Comparison of ENCODE assay signal across 20 cellular contexts in genomic region chr10:3901370-3901769, GRCh38.
DNase-seq lines count a peak whose midpoint lies in the region; ATAC-seq and TF ChIP-seq lines count a peak whose summit lies in the region.
"Had no signal": no experiment of that assay in that cellular context is flagged by ENCODE, and none has a peak within 500 bp of the region (broad histone marks: within the 10 kb centered on the region; RNA-seq: fewer than 3 reads in every experiment).

No MANE protein-coding gene starts in this region.

- H3K27ac Mint-ChIP-seq in CD4-positive, CD25-positive, alpha-beta regulatory T cell = peak overlapping the region; percentile 47 to 89 (median 60)
- H3K27ac Mint-ChIP-seq in T-helper 17 cell = peak overlapping the region; percentile 84
- no peak overlapping the region for H3K27ac Mint-ChIP-seq in glutamatergic neuron (ENCODE audit: unreplicated experiment)
- H3K27ac Mint-ChIP-seq: brain had no signal

- H3K27me3 ChIP-seq in ACC112 (ENCODE audit: insufficient read depth, low read length) = no peaks in the 10 kb centered on the region
- H3K27me3 ChIP-seq in CD4-positive, CD25-positive, alpha-beta regulatory T cell (ENCODE audit: control insufficient read depth, insufficient read depth, low read length) = no peaks in the 10 kb centered on the region
- H3K27me3 ChIP-seq in effector memory CD4-positive, alpha-beta T cell (replicated peaks; ENCODE audit: control insufficient read depth, insufficient read depth, low read length, poor library complexity, severe bottlenecking) = no peaks in the 10 kb centered on the region
- H3K27me3 ChIP-seq in Peyer's patch = no peaks in the 10 kb centered on the region
- H3K27me3 ChIP-seq: transverse colon had no signal

- no peaks in the 10 kb centered on the region for H3K36me3 ChIP-seq in ACC112 (ENCODE audit: insufficient read depth, low read length)
- H3K36me3 ChIP-seq in CD4-positive, CD25-positive, alpha-beta regulatory T cell (ENCODE audit: control insufficient read depth, insufficient read depth, low read length) = no peaks in the 10 kb centered on the region
- H3K36me3 ChIP-seq in effector memory CD4-positive, alpha-beta T cell (ENCODE audit: control insufficient read depth, insufficient read depth, low read length) = no peaks in the 10 kb centered on the region
- no peaks in the 10 kb centered on the region for H3K36me3 ChIP-seq in Peyer's patch
- H3K36me3 ChIP-seq: transverse colon had no signal

- H3K27ac ChIP-seq in ACC112 (ENCODE audit: low read depth, low read length) = peak overlapping the region; percentile 81; the same call in 1 of the 2 replicates
- no peak overlapping the region for H3K27ac ChIP-seq in CD4-positive, CD25-positive, alpha-beta regulatory T cell (ENCODE audit: insufficient read depth, low read length, poor library complexity, severe bottlenecking)
- H3K27ac ChIP-seq in effector memory CD4-positive, alpha-beta T cell (ENCODE audit: insufficient read depth, low read length, poor library complexity, severe bottlenecking) = peak overlapping the region; percentile 57
- H3K27ac ChIP-seq in Peyer's patch = no peak overlapping the region
- H3K27ac ChIP-seq: HL-60 had no signal

- H3K4me1 Mint-ChIP-seq in CD4-positive, CD25-positive, alpha-beta regulatory T cell = peaks cover 0 to 21% (median 16%) of the 10 kb centered on the region in 4 donors
- H3K4me1 Mint-ChIP-seq in T-helper 17 cell (peaks cover 14% of the 10 kb centered on the region), glutamatergic neuron (ENCODE audit: low read depth, unreplicated experiment) (no peaks in the 10 kb centered on the region)
- H3K4me1 Mint-ChIP-seq: brain had no signal

- DNase-seq in CD4-positive, CD25-positive, alpha-beta regulatory T cell = no peak
- DNase-seq in T-helper 17 cell (no peak), kidney tubule cell (ENCODE audit: low spot score) (no peak), GF-D8 (lab: John Stamatoyannopoulos, UW) (no peak), glutamatergic neuron (no peak), Peyer's patch (no peak)
- no peak for DNase-seq in effector memory CD4-positive, alpha-beta T cell
- DNase-seq: Calu3; GOT3; kidney glomerular epithelial cell; NCI-H1105 treated with DMSO at 0.1 percent for 48 hours; NCI-H2029 treated with DMSO at 0.1 percent for 48 hours; occipital lobe; SHP77 treated with DMSO at 0.1 percent for 48 hours; stimulated activated naive CD8-positive, alpha-beta T cell treated with anti-CD3 and anti-CD28 coated beads, Interleukin-15, amount 100 ng/mL, for 72 hours; transverse colon had no signal

- no peaks in the 10 kb centered on the region for H3K36me3 Mint-ChIP-seq in CD4-positive, CD25-positive, alpha-beta regulatory T cell
- H3K36me3 Mint-ChIP-seq in T-helper 17 cell (ENCODE audit: low read depth) = no peaks in the 10 kb centered on the region
- no peaks in the 10 kb centered on the region for H3K36me3 Mint-ChIP-seq in glutamatergic neuron (ENCODE audit: unreplicated experiment)
- H3K36me3 Mint-ChIP-seq: brain had no signal

- H3K4me3 Mint-ChIP-seq in CD4-positive, CD25-positive, alpha-beta regulatory T cell = no peak overlapping the region
- H3K4me3 Mint-ChIP-seq in T-helper 17 cell (no peak overlapping the region), glutamatergic neuron (ENCODE audit: unreplicated experiment) (no peak overlapping the region)
- H3K4me3 Mint-ChIP-seq: brain; stimulated activated naive CD8-positive, alpha-beta T cell treated with anti-CD3 and anti-CD28 coated beads, Interleukin-15, amount 100 ng/mL, for 72 hours had no signal

- TF ChIP-seq CTCF in glutamatergic neuron (IDR thresholded peaks at IDR 0.05; ENCODE audit: partially characterized antibody, unreplicated experiment) (no peak), Peyer's patch (IDR thresholded peaks at IDR 0.05) (no peak)

- H3K9me3 Mint-ChIP-seq in CD4-positive, CD25-positive, alpha-beta regulatory T cell = no peaks in the 10 kb centered on the region
- no peaks in the 10 kb centered on the region for H3K9me3 Mint-ChIP-seq in glutamatergic neuron (ENCODE audit: unreplicated experiment)
- H3K9me3 Mint-ChIP-seq: stimulated activated naive CD8-positive, alpha-beta T cell treated with anti-CD3 and anti-CD28 coated beads, Interleukin-15, amount 100 ng/mL, for 72 hours had no signal

- no peak for TF ChIP-seq POLR2A in Peyer's patch (IDR thresholded peaks at IDR 0.05)

- no peak for ATAC-seq in CD4-positive, CD25-positive, alpha-beta regulatory T cell (ENCODE audit: low read depth in 2 of 2)
- no peak for ATAC-seq in T-helper 17 cell
- ATAC-seq: HepG2; stimulated activated naive CD8-positive, alpha-beta T cell treated with anti-CD3 and anti-CD28 coated beads, Interleukin-15, amount 100 ng/mL, for 72 hours had no signal

- no peak overlapping the region for H3K4me3 ChIP-seq in ACC112 (ENCODE audit: low read depth, low read length)
- no peak overlapping the region for H3K4me3 ChIP-seq in CD4-positive, CD25-positive, alpha-beta regulatory T cell (ENCODE audit: low read depth, low read length)
- no peak overlapping the region for H3K4me3 ChIP-seq in effector memory CD4-positive, alpha-beta T cell (ENCODE audit: insufficient read depth, low read depth, low read length, poor library complexity, severe bottlenecking)
- H3K4me3 ChIP-seq in Peyer's patch = no peak overlapping the region
- H3K4me3 ChIP-seq: transverse colon had no signal

- peaks cover 42% of the 10 kb centered on the region for H3K4me1 ChIP-seq in ACC112 (ENCODE audit: control insufficient read depth, insufficient read depth, low read length, unreplicated experiment)
- H3K4me1 ChIP-seq in CD4-positive, CD25-positive, alpha-beta regulatory T cell (ENCODE audit: control insufficient read depth, insufficient read depth, low read length, poor library complexity, severe bottlenecking) = peaks cover 9% of the 10 kb centered on the region
- H3K4me1 ChIP-seq in effector memory CD4-positive, alpha-beta T cell (ENCODE audit: control insufficient read depth, insufficient read depth, low read length, poor library complexity, severe bottlenecking) = peaks cover 16% of the 10 kb centered on the region
- peaks cover 0 to 16% (median 0%) of the 10 kb centered on the region in 4 donors for H3K4me1 ChIP-seq in Peyer's patch

- no peak overlapping the region for H2AFZ ChIP-seq in ACC112 (ENCODE audit: low read length, unreplicated experiment)

- peaks cover 4% of the 10 kb centered on the region for H3K27me3 Mint-ChIP-seq in CD4-positive, CD25-positive, alpha-beta regulatory T cell
- no peaks in the 10 kb centered on the region for H3K27me3 Mint-ChIP-seq in T-helper 17 cell
- peaks cover 2% of the 10 kb centered on the region for H3K27me3 Mint-ChIP-seq in glutamatergic neuron (ENCODE audit: unreplicated experiment)
- H3K27me3 Mint-ChIP-seq: stimulated activated naive CD8-positive, alpha-beta T cell treated with anti-CD3 and anti-CD28 coated beads, Interleukin-15, amount 100 ng/mL, for 72 hours had no signal

- H3K79me2 ChIP-seq in ACC112 (ENCODE audit: control insufficient read depth, insufficient read depth, low read length, unreplicated experiment) = no peaks in the 10 kb centered on the region

- H3K9me3 ChIP-seq in CD4-positive, CD25-positive, alpha-beta regulatory T cell (ENCODE audit: control insufficient read depth in 2 of 2, low read length in 2 of 2) = no peaks in the 10 kb centered on the region
- no peaks in the 10 kb centered on the region for H3K9me3 ChIP-seq in T-helper 17 cell (ENCODE audit: control insufficient read depth, low read length, poor library complexity, severe bottlenecking)
- no peaks in the 10 kb centered on the region for H3K9me3 ChIP-seq in effector memory CD4-positive, alpha-beta T cell (ENCODE audit: control insufficient read depth, low read length)
- no peaks in the 10 kb centered on the region for H3K9me3 ChIP-seq in Peyer's patch
- H3K9me3 ChIP-seq: transverse colon had no signal

Comparison
In these comparisons a context has a peak if more than half of its experiments do, and no peak if none do; other contexts are left out.
1. H3K27ac ChIP-seq: peak in ACC112 (single experiment) and effector memory CD4-positive, alpha-beta T cell (single experiment); none in CD4-positive, CD25-positive, alpha-beta regulatory T cell (single experiment) and Peyer's patch (0 of 4).